ENCODE assay signal across 34 cellular contexts in genomic region chr20:44464514-44464913, GRCh38.
"Had no signal": no experiment of that assay in that cellular context is flagged by ENCODE, and none has a peak within 500 bp of the region (broad histone marks: within the 10 kb centered on the region; RNA-seq: fewer than 3 reads in every experiment).

No MANE protein-coding gene starts in this region.

- H3K9me3 ChIP-seq: ascending aorta, heart right ventricle, lower lobe of right lung, neutrophil, thoracic aorta, uterus had no signal

- H3K4me1 ChIP-seq: ascending aorta, lower lobe of right lung, uterus had no signal

- H3K4me1 Mint-ChIP-seq: activated CD4-positive, alpha-beta T cell treated with anti-CD3 and anti-CD28 coated beads, Interleukin-2, amount 10 ng/mL, durations not matched to agents 24 days and 14 days; activated naive CD4-positive, alpha-beta T cell treated with anti-CD3 and anti-CD28 coated beads, Interleukin-2, amount 10 ng/mL, durations not matched to agents 7 days and 5 days; activated naive CD8-positive, alpha-beta T cell treated with anti-CD3 and anti-CD28 coated beads, Interleukin-2, amount 10 ng/mL, durations not matched to agents 7 days and 5 days; brain; nephron; stimulated activated effector memory CD8-positive, alpha-beta T cell treated with anti-CD3 and anti-CD28 coated beads, Interleukin-12 subunit alpha, Interleukin-12 subunit beta, amount 100 ng/mL, for 72 hours had no signal

- H3K9me3 Mint-ChIP-seq: activated CD4-positive, alpha-beta memory T cell treated with anti-CD3 and anti-CD28 coated beads for 36 hours; activated CD4-positive, alpha-beta T cell treated with anti-CD3 and anti-CD28 coated beads, Interleukin-2, amount 10 ng/mL, durations not matched to agents 24 days and 14 days; activated naive CD4-positive, alpha-beta T cell treated with anti-CD3 and anti-CD28 coated beads, Interleukin-2, amount 10 ng/mL, durations not matched to agents 7 days and 5 days; activated naive CD8-positive, alpha-beta T cell treated with anti-CD3 and anti-CD28 coated beads, Interleukin-2, amount 10 ng/mL, durations not matched to agents 7 days and 5 days; activated T-helper 1 cell treated with anti-CD3 and anti-CD28 coated beads, Interleukin-12 subunit alpha, Interleukin-12 subunit beta, Interleukin-2, Interleukin-4 antibody, amounts not matched to agents 30 ng/mL and 10 ng/mL and 1 ng/mL, durations not matched to agents 14 hours and 24 hours and 36 hours; brain; effector memory CD8-positive, alpha-beta T cell; nephron; stimulated activated effector memory CD8-positive, alpha-beta T cell treated with anti-CD3 and anti-CD28 coated beads, Interleukin-12 subunit alpha, Interleukin-12 subunit beta, amount 100 ng/mL, for 72 hours; stimulated activated naive CD8-positive, alpha-beta T cell treated with anti-CD3 and anti-CD28 coated beads, Interleukin-15, Interleukin-2, amounts not matched to agents 100 ng/mL and 50 ng/mL, for 24 hours; T-helper 1 cell treated with Interleukin-12 subunit alpha and Interleukin-12 subunit beta and Interleukin-4 antibody, amounts not matched to agents 30 μg/mL and 1 μg/mL, for 36 hours; type B pancreatic cell had no signal

- H3K27me3 ChIP-seq: ascending aorta, heart right ventricle, neutrophil, uterus had no signal

- ATAC-seq: activated CD4-positive, CD25-positive, alpha-beta regulatory T cell treated with anti-CD3 and anti-CD28 coated beads, Interleukin-2, amount 50 U/mL, for 24 hours; effector memory CD8-positive, alpha-beta T cell; heart right ventricle; lower lobe of right lung; sciatic nerve; stimulated activated effector memory CD8-positive, alpha-beta T cell treated with anti-CD3 and anti-CD28 coated beads, Interleukin-12 subunit alpha, Interleukin-12 subunit beta, amount 100 ng/mL, for 72 hours had no signal

- FAIRE-seq: endothelial cell of umbilical vein, TTC549 had no signal

- H3K36me3 ChIP-seq: ascending aorta, heart right ventricle, lower lobe of right lung, neutrophil, thoracic aorta, uterus had no signal

- DNase-seq: activated CD4-positive, alpha-beta memory T cell treated with anti-CD3 and anti-CD28 coated beads for 36 hours; activated CD4-positive, alpha-beta T cell treated with anti-CD3 and anti-CD28 coated beads, Interleukin-2, amount 10 ng/mL, durations not matched to agents 24 days and 14 days; activated CD8-positive, alpha-beta memory T cell treated with anti-CD3 and anti-CD28 coated beads, Interleukin-2, amount 50 U/mL, for 4 hours; activated gamma-delta T cell; activated naive CD4-positive, alpha-beta T cell treated with anti-CD3 and anti-CD28 coated beads, Interleukin-2, amount 10 ng/mL, durations not matched to agents 7 days and 5 days; activated naive CD8-positive, alpha-beta T cell treated with anti-CD3 and anti-CD28 coated beads, Interleukin-2, amount 10 ng/mL, durations not matched to agents 7 days and 5 days; activated T-cell treated with anti-CD3 and anti-CD28 coated beads, Interleukin-2, amount 50 U/mL, for 1 hour; caudate nucleus; cortex of kidney; effector memory CD8-positive, alpha-beta T cell; heart right ventricle; kidney glomerular epithelial cell; lower lobe of right lung; stimulated activated CD4-positive, alpha-beta T cell treated with anti-CD3 and anti-CD28 coated beads, Interleukin-12 subunit alpha, Interleukin-12 subunit beta, amount 100 ng/mL, for 4 hours; stimulated activated CD4-positive, alpha-beta T cell treated with anti-CD3 and anti-CD28 coated beads, Interleukin-4, amount 100 ng/mL, for 24 hours; T-helper 9 cell; uterus had no signal

- H3K27ac ChIP-seq: ascending aorta, heart right ventricle, lower lobe of right lung, neutrophil, skin epidermis, thoracic aorta, uterus, VCaP had no signal

- H3K4me3 Mint-ChIP-seq: activated CD4-positive, alpha-beta memory T cell treated with anti-CD3 and anti-CD28 coated beads for 36 hours; activated CD4-positive, alpha-beta T cell treated with anti-CD3 and anti-CD28 coated beads, Interleukin-2, amount 10 ng/mL, durations not matched to agents 24 days and 14 days; activated naive CD4-positive, alpha-beta T cell treated with anti-CD3 and anti-CD28 coated beads, Interleukin-2, amount 10 ng/mL, durations not matched to agents 7 days and 5 days; activated naive CD8-positive, alpha-beta T cell treated with anti-CD3 and anti-CD28 coated beads, Interleukin-2, amount 10 ng/mL, durations not matched to agents 7 days and 5 days; activated T-helper 1 cell treated with anti-CD3 and anti-CD28 coated beads, Interleukin-12 subunit alpha, Interleukin-12 subunit beta, Interleukin-2, Interleukin-4 antibody, amounts not matched to agents 30 ng/mL and 10 ng/mL and 1 ng/mL, durations not matched to agents 14 hours and 24 hours and 36 hours; brain; effector memory CD8-positive, alpha-beta T cell; nephron; stimulated activated effector memory CD8-positive, alpha-beta T cell treated with anti-CD3 and anti-CD28 coated beads, Interleukin-12 subunit alpha, Interleukin-12 subunit beta, amount 100 ng/mL, for 72 hours; stimulated activated naive CD8-positive, alpha-beta T cell treated with anti-CD3 and anti-CD28 coated beads, Interleukin-15, Interleukin-2, amounts not matched to agents 100 ng/mL and 50 ng/mL, for 24 hours; T-helper 1 cell treated with Interleukin-12 subunit alpha and Interleukin-12 subunit beta and Interleukin-4 antibody, amounts not matched to agents 30 μg/mL and 1 μg/mL, for 36 hours; type B pancreatic cell had no signal

- H3K27ac Mint-ChIP-seq: activated CD4-positive, alpha-beta memory T cell treated with anti-CD3 and anti-CD28 coated beads for 36 hours; activated CD4-positive, alpha-beta T cell treated with anti-CD3 and anti-CD28 coated beads, Interleukin-2, amount 10 ng/mL, durations not matched to agents 24 days and 14 days; activated naive CD4-positive, alpha-beta T cell treated with anti-CD3 and anti-CD28 coated beads, Interleukin-2, amount 10 ng/mL, durations not matched to agents 7 days and 5 days; activated naive CD8-positive, alpha-beta T cell treated with anti-CD3 and anti-CD28 coated beads, Interleukin-2, amount 10 ng/mL, durations not matched to agents 7 days and 5 days; activated T-helper 1 cell treated with anti-CD3 and anti-CD28 coated beads, Interleukin-12 subunit alpha, Interleukin-12 subunit beta, Interleukin-2, Interleukin-4 antibody, amounts not matched to agents 30 ng/mL and 10 ng/mL and 1 ng/mL, durations not matched to agents 14 hours and 24 hours and 36 hours; brain; effector memory CD8-positive, alpha-beta T cell; nephron; progenitor cell of endocrine pancreas; stimulated activated effector memory CD8-positive, alpha-beta T cell treated with anti-CD3 and anti-CD28 coated beads, Interleukin-12 subunit alpha, Interleukin-12 subunit beta, amount 100 ng/mL, for 72 hours; stimulated activated naive CD8-positive, alpha-beta T cell treated with anti-CD3 and anti-CD28 coated beads, Interleukin-15, Interleukin-2, amounts not matched to agents 100 ng/mL and 50 ng/mL, for 24 hours; T-helper 1 cell treated with Interleukin-12 subunit alpha and Interleukin-12 subunit beta and Interleukin-4 antibody, amounts not matched to agents 30 μg/mL and 1 μg/mL, for 36 hours; type B pancreatic cell had no signal

- H3K27me3 Mint-ChIP-seq: progenitor cell of endocrine pancreas; stimulated activated naive CD8-positive, alpha-beta T cell treated with anti-CD3 and anti-CD28 coated beads, Interleukin-15, Interleukin-2, amounts not matched to agents 100 ng/mL and 50 ng/mL, for 24 hours; type B pancreatic cell had no signal

- H3K36me3 Mint-ChIP-seq: activated CD4-positive, alpha-beta memory T cell treated with anti-CD3 and anti-CD28 coated beads for 36 hours; activated naive CD4-positive, alpha-beta T cell treated with anti-CD3 and anti-CD28 coated beads, Interleukin-2, amount 10 ng/mL, durations not matched to agents 7 days and 5 days; activated naive CD8-positive, alpha-beta T cell treated with anti-CD3 and anti-CD28 coated beads, Interleukin-2, amount 10 ng/mL, durations not matched to agents 7 days and 5 days; brain; stimulated activated effector memory CD8-positive, alpha-beta T cell treated with anti-CD3 and anti-CD28 coated beads, Interleukin-12 subunit alpha, Interleukin-12 subunit beta, amount 100 ng/mL, for 72 hours; type B pancreatic cell had no signal

- H3K4me3 ChIP-seq: ascending aorta, heart right ventricle, lower lobe of right lung, skin epidermis, thoracic aorta, uterus had no signal
